In the genomic region with DNA sequence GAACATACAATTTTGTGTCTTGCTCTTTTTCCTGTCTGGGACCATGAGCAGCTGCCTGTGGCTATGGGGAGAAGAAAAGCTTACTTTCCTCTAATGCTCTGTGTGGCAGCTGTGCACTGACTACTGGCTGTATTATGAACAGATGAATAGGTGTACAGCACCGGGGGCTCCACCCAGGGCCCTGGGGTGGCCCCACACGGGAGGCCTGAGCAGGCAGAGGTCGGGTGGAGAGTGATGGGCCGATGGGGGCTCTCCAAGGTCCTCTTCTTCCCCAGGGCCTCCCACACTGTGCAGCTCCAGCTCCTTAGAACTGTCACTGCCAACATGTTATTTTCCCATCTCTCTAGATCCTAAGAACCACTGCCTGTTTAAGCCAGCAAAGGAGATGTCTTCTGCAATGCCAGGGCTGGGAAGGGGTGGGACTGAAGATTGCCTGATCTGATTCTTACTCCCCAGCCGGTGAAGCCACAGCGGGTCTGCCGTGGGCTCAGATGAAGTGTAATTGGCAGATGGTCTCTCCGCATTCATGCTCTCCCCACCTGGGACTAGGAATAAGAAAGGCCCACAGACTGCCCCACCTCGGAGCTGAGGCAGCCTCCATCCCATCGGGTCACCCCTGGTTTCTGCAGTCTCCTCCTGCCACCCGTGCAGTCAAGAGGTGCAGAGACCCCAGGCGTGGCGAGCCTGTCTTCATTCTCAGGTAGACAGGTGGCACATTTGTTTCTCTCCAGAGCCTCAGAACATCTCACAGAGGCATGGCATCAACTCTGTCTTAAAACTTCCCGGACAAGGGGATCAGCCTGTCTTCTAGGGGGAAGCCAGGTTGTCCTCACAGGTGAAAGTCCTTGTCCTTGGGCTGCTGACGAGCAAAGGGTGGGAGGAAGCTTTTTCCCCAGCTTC, we compare ENCODE assay signal across 16 cellular contexts.
DNase-seq lines count a peak whose midpoint lies in the region; ATAC-seq and TF ChIP-seq lines count a peak whose summit lies in the region.
"Had no signal": no experiment of that assay in that cellular context is flagged by ENCODE, and none has a peak within 500 bp of the region (broad histone marks: within the 10 kb centered on the region; RNA-seq: fewer than 3 reads in every experiment).

No MANE protein-coding gene starts in this region.

- H3K4me3 ChIP-seq in DND-41 (ENCODE audit: low read depth in 1 of 2, low read length in 2 of 2) (no peak overlapping the region), H7 (ENCODE audit: insufficient read depth, low read depth, low read length) (no peak overlapping the region), gastroesophageal sphincter (no peak overlapping the region), stomach smooth muscle (ENCODE audit: low read length in 2 of 2) (peak overlapping the region in 1 of 2 donors; percentile 15)
- H3K4me3 ChIP-seq: BLaER1 treated with 17β-estradiol and CSF1 and Interleukin-3, amounts not matched to agents 10 nM and 100 nM had no signal

- H3K4me1 ChIP-seq in DND-41 (ENCODE audit: insufficient read depth, low read length) = no peaks in the 10 kb centered on the region
- peaks cover 0 to 52% (median 0%) of the 10 kb centered on the region in 3 donors for H3K4me1 ChIP-seq in gastroesophageal sphincter
- peaks cover 54% of the 10 kb centered on the region for H3K4me1 ChIP-seq in stomach smooth muscle (ENCODE audit: control insufficient read depth, insufficient read depth, low read length)

- in situ Hi-C loops in GM13977 (cut with MboI; ENCODE audit: low pct_unique_long_range_greater_than_20kb, low sequenced_read_pairs, unreplicated experiment) (no loop called here), ACHN (cut with HindIII; ENCODE audit: low pct_ligation_motif_present, low pct_unique_long_range_greater_than_20kb, low sequenced_read_pairs) (no loop called here)

- TF ChIP-seq CTCF in DND-41 (IDR thresholded peaks at IDR 0.05; ENCODE audit: borderline replicate concordance, extremely low read depth, low read length, poor library complexity, severe bottlenecking) = no peak
- TF ChIP-seq CTCF in gastroesophageal sphincter (IDR thresholded peaks at IDR 0.05) = no peak
- TF ChIP-seq CTCF in GM13977 (IDR thresholded peaks at IDR 0.05; ENCODE audit: extremely low read depth, insufficient read depth, missing control alignments) = no peak

- H3K9ac ChIP-seq in DND-41 (ENCODE audit: low read depth, low read length) (no peak overlapping the region), stomach smooth muscle (ENCODE audit: low read length in 2 of 2) (no peak overlapping the region)
- H3K9ac ChIP-seq: BLaER1 treated with 17β-estradiol and CSF1 and Interleukin-3, amounts not matched to agents 10 nM and 100 nM; KMS-11 had no signal

- H3K4me2 ChIP-seq in DND-41 (ENCODE audit: insufficient read depth, low read length) = no peak overlapping the region
- H3K4me2 ChIP-seq: BLaER1 treated with 17β-estradiol and CSF1 and Interleukin-3, amounts not matched to agents 10 nM and 100 nM; KMS-11 had no signal

- DNase-seq in DND-41 (peak; percentile 5), H7 (peak; percentile 7), GM13977 (ENCODE audit: low spot score) (no peak), ACHN (no peak)
- DNase-seq: DMS 273 treated with DMSO at 0.1 percent for 48 hours; NCI-H1092; NCI-H345; NCI-H69; NK-92 treated with Interleukin-12 subunit alpha and Interleukin-12 subunit beta, amount 100 ng/mL, for 24 hours; OCI-M1; RPMI8226 had no signal

- TF ChIP-seq EP300 in gastroesophageal sphincter (IDR thresholded peaks at IDR 0.05) = no peak

- no peaks in the 10 kb centered on the region for H3K27me3 ChIP-seq in DND-41 (ENCODE audit: insufficient read depth, low read length, poor library complexity)
- H3K27me3 ChIP-seq in H7 (ENCODE audit: control insufficient read depth, insufficient read depth, low read length) = no peaks in the 10 kb centered on the region; the same call in 1 of the 2 replicates
- no peaks in the 10 kb centered on the region for H3K27me3 ChIP-seq in gastroesophageal sphincter
- no peaks in the 10 kb centered on the region for H3K27me3 ChIP-seq in stomach smooth muscle (ENCODE audit: control insufficient read depth in 1 of 2, insufficient read depth in 2 of 2, low read length in 2 of 2)
- H3K27me3 ChIP-seq: BLaER1 treated with 17β-estradiol and CSF1 and Interleukin-3, amounts not matched to agents 10 nM and 100 nM had no signal

- H4K20me1 ChIP-seq in DND-41 (ENCODE audit: insufficient read depth, low read length) = no peaks in the 10 kb centered on the region
- H4K20me1 ChIP-seq: BLaER1 treated with 17β-estradiol and CSF1 and Interleukin-3, amounts not matched to agents 10 nM and 100 nM had no signal

- WGBS in gastroesophageal sphincter (ENCODE audit: low coverage in 1 of 2), 2 donors = 80 to 85% methylated on average over 1 to 4 of the region's 15 CpGs

- no peak overlapping the region for H3K27ac ChIP-seq in DND-41 (ENCODE audit: low read length)
- H3K27ac ChIP-seq in gastroesophageal sphincter = peak overlapping the region; percentile 15 to 85 (median 80)
- H3K27ac ChIP-seq in stomach smooth muscle (ENCODE audit: low read length) = peak overlapping the region; percentile 66
- H3K27ac ChIP-seq: BLaER1 treated with 17β-estradiol and CSF1 and Interleukin-3, amounts not matched to agents 10 nM and 100 nM; KMS-11 had no signal

- TF ChIP-seq POLR2A in gastroesophageal sphincter (IDR thresholded peaks at IDR 0.05) = no peak

- ATAC-seq in DND-41 (ENCODE audit: insufficient read depth, low read depth) (no peak), gastroesophageal sphincter (peak; percentile 32), GM19395 (IDR thresholded peaks at IDR 0.05; ENCODE audit: unreplicated experiment) (no peak)

- H3K79me2 ChIP-seq in DND-41 (ENCODE audit: insufficient read depth, low read length) = no peaks in the 10 kb centered on the region

- no peaks in the 10 kb centered on the region for H3K36me3 ChIP-seq in DND-41 (ENCODE audit: insufficient read depth, low read length)
- no peaks in the 10 kb centered on the region for H3K36me3 ChIP-seq in H7 (replicated peaks; ENCODE audit: control insufficient read depth, insufficient read depth, low read length)
- no peaks in the 10 kb centered on the region for H3K36me3 ChIP-seq in gastroesophageal sphincter
- no peaks in the 10 kb centered on the region for H3K36me3 ChIP-seq in stomach smooth muscle (ENCODE audit: control insufficient read depth in 2 of 2, insufficient read depth in 2 of 2, low read length in 2 of 2)
- H3K36me3 ChIP-seq: BLaER1 treated with 17β-estradiol and CSF1 and Interleukin-3, amounts not matched to agents 10 nM and 100 nM had no signal

- H3K9me3 ChIP-seq in DND-41 (ENCODE audit: insufficient read depth, low read length, severe bottlenecking) (no peaks in the 10 kb centered on the region), gastroesophageal sphincter (no peaks in the 10 kb centered on the region), stomach smooth muscle (ENCODE audit: control insufficient read depth in 2 of 2, low read length in 2 of 2) (no peaks in the 10 kb centered on the region)
- H3K9me3 ChIP-seq: BLaER1 treated with 17β-estradiol and CSF1 and Interleukin-3, amounts not matched to agents 10 nM and 100 nM had no signal

- H2AFZ ChIP-seq in DND-41 (ENCODE audit: low read depth, low read length) = no peak overlapping the region

Comparison
In these comparisons a context has a peak if more than half of its experiments do, and no peak if none do; other contexts are left out.
1. DNase-seq: peak in DND-41 (single experiment) and H7 (single experiment); none in GM13977 (single experiment) and ACHN (single experiment).